ENCODE assay signal across 19 cellular contexts in the genomic region with DNA sequence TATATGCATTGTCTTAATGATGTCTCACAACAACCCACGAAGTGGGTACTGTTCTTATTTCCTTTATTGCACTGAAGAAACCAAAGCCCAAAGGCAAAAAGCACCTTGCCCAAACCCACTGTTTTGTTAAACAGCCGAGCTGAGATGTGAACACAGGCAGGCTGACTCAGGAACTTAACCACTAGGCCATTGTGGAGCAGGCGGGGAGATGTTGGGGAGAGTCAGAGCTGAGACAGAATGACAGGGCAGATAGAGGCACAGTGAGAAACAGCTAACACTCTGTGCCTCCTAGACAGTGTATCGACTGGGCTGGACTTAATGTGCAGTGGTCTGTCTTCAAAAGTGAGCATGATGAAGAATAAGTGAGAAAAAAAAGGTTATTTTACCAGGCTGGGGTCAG. TPM values are rescaled to one million over a fixed set of nuclear protein-coding genes. Genes with fewer than 3 reads are reported as not detected.
DNase-seq lines count a peak whose midpoint lies in the region; ATAC-seq and TF ChIP-seq lines count a peak whose summit lies in the region.
"Had no signal": no experiment of that assay in that cellular context is flagged by ENCODE, and none has a peak within 500 bp of the region (broad histone marks: within the 10 kb centered on the region; RNA-seq: fewer than 3 reads in every experiment).

No MANE protein-coding gene starts in this region.

- H3K36me3 ChIP-seq in Loucy (ENCODE audit: insufficient read depth, low read length) (no peaks in the 10 kb centered on the region), osteoblast (ENCODE audit: insufficient read depth, low read length) (no peaks in the 10 kb centered on the region)
- H3K36me3 ChIP-seq: BLaER1, transverse colon had no signal

- H3K9me2 ChIP-seq in Loucy (replicated peaks; ENCODE audit: low read depth, low read length): no peaks in the 10 kb centered on the region

- H2AFZ ChIP-seq in Loucy (ENCODE audit: low read length): 0 out of 2 replicates have a peak overlapping the region, but pooled peaks have one; percentile 8
- peak overlapping the region; percentile 40 for H2AFZ ChIP-seq in osteoblast (ENCODE audit: low read length)

- H3K4me1 ChIP-seq in Loucy (ENCODE audit: insufficient read depth, low read length, poor library complexity, severe bottlenecking): no peaks in the 10 kb centered on the region
- peaks cover 7% of the 10 kb centered on the region for H3K4me1 ChIP-seq in osteoblast (ENCODE audit: insufficient read depth, low read length)
- H3K4me1 ChIP-seq: BLaER1, transverse colon had no signal

- H3K4me3 ChIP-seq in Loucy (ENCODE audit: low read length, poor library complexity, severe bottlenecking): no peak overlapping the region
- H3K4me3 ChIP-seq in osteoblast (ENCODE audit: insufficient read depth, low read length): no peak overlapping the region
- H3K4me3 ChIP-seq: BLaER1, lung, transverse colon had no signal

- H3K9me3 ChIP-seq in Loucy (ENCODE audit: insufficient read depth, low read depth, low read length) (no peaks in the 10 kb centered on the region), osteoblast (ENCODE audit: low read depth, low read length) (no peaks in the 10 kb centered on the region)
- H3K9me3 ChIP-seq: BLaER1, transverse colon had no signal

- DNase-seq in NK-92 treated with Interleukin-12 subunit alpha and Interleukin-12 subunit beta, amount 100 ng/mL, for 24 hours (lab: John Stamatoyannopoulos, UW): peak; percentile 64
- no peak for DNase-seq in NK-92 (lab: John Stamatoyannopoulos, UW; ENCODE audit: unreplicated experiment)
- DNase-seq in astrocyte of the hippocampus (ENCODE audit: low read depth, low spot score): peak; percentile 76
- peak; percentile 85 for DNase-seq in osteoblast (ENCODE audit: insufficient read length, low spot score, missing footprints)
- DNase-seq in effector CD4-positive, alpha-beta T cell: no peak
- DNase-seq in T-helper 2 cell: no peak
- DNase-seq: 8988T; activated naive CD4-positive, alpha-beta T cell; DMS 273 treated with DMSO at 0.1 percent for 48 hours; H7; naive B cell; NCI-H1436 treated with DMSO at 0.1 percent for 48 hours; SW 1271; transverse colon had no signal

- H3K9ac ChIP-seq in Loucy (ENCODE audit: low read depth, low read length, poor library complexity, severe bottlenecking): no peak overlapping the region
- H3K9ac ChIP-seq: BLaER1 had no signal

- ATAC-seq in HG02973 (IDR thresholded peaks at IDR 0.05; ENCODE audit: unreplicated experiment): no peak
- ATAC-seq: stimulated activated memory B cell treated with anti-CD40 and anti-IgM and Interleukin-4, amounts not matched to agents 10 μg/mL and 1 μg/mL and 100 μg/mL, for 72 hours had no signal

- no peak overlapping the region for H3K4me2 ChIP-seq in Loucy (ENCODE audit: low read depth, low read length, poor library complexity, severe bottlenecking)
- no peak overlapping the region for H3K4me2 ChIP-seq in osteoblast (ENCODE audit: insufficient read depth, low read length)
- H3K4me2 ChIP-seq: BLaER1 had no signal

- no peaks in the 10 kb centered on the region for H3K27me3 ChIP-seq in Loucy (ENCODE audit: insufficient read depth, low read length, poor library complexity, severe bottlenecking)
- H3K27me3 ChIP-seq in osteoblast (ENCODE audit: insufficient read depth, low read length): peaks cover 6% of the 10 kb centered on the region
- H3K27me3 ChIP-seq: BLaER1, transverse colon had no signal

- no peaks in the 10 kb centered on the region for H4K20me1 ChIP-seq in Loucy (ENCODE audit: insufficient read depth, low read length, poor library complexity, severe bottlenecking)
- H4K20me1 ChIP-seq in osteoblast (ENCODE audit: insufficient read depth, low read length): no peaks in the 10 kb centered on the region
- H4K20me1 ChIP-seq: BLaER1 had no signal

- H3K79me2 ChIP-seq in Loucy (ENCODE audit: insufficient read depth, low read length) (no peaks in the 10 kb centered on the region), osteoblast (ENCODE audit: insufficient read depth, low read length) (no peaks in the 10 kb centered on the region)

- no peaks in the 10 kb centered on the region for H3F3A ChIP-seq in Loucy (ENCODE audit: low read depth)

- H3K27ac ChIP-seq in osteoblast (ENCODE audit: low read depth, low read length): peak overlapping the region; percentile 29
- H3K27ac ChIP-seq: BLaER1, transverse colon had no signal

- TF ChIP-seq CTCF in Loucy (conservative IDR thresholded peaks at IDR 0.05; ENCODE audit: low read length) (no peak), osteoblast (IDR thresholded peaks at IDR 0.05; ENCODE audit: extremely low read depth, low read depth, low read length) (no peak)

RNA-seq across cellular contexts. Expression of gene RPLP1, which starts 56.5 kb away (rescaled TPM):
- total RNA-seq in osteoblast: 71.7 and 94.6 TPM in 2 replicates

Comparison
In these comparisons a context has a peak if more than half of its experiments do, and no peak if none do; other contexts are left out.
1. DNase-seq: peak in NK-92 treated with Interleukin-12 subunit alpha and Interleukin-12 subunit beta, amount 100 ng/mL, for 24 hours (single experiment), astrocyte of the hippocampus (single experiment) and osteoblast (single experiment); none in NK-92 (single experiment), effector CD4-positive, alpha-beta T cell (single experiment) and T-helper 2 cell (0 of 5).